8 cellular contexts compared by ENCODE assay signal in the genomic region with DNA sequence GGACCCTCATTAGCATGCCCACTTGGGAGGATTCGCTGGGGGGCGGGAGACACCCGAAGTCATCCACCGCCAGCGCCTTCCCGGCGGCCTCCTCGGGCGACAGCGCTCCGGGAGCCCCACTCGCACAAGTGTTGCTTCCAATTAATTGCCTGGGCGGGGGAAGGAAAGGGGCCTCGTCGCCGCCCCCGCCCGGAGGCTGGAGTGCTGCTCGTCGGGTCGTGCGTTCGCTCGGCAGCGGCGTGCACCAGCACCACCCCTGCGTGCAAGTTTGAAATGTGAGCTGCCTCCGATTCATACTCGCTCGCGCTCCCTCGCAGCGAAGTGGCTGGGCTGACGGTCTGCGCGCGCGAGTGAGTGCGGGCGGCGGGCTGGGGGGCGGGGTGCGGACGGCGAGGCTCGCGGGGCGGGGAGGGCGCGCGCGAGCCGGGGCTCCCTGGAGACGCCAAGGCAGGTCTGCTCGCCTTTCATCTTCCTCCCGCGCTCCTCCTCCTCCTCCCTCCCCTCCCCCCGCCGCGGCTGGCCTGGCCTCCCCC.
DNase-seq lines count a peak whose midpoint lies in the region; ATAC-seq and TF ChIP-seq lines count a peak whose summit lies in the region.

No MANE protein-coding gene starts in this region.

- TF ChIP-seq CTCF in fibroblast of mammary gland (conservative IDR thresholded peaks at IDR 0.05; ENCODE audit: control insufficient read depth, insufficient read depth, low read depth, low read length) (no peak), testis (IDR thresholded peaks at IDR 0.05) (no peak)

- no peaks in the 10 kb centered on the region for H3K9me3 ChIP-seq in testis

- no peaks in the 10 kb centered on the region for H3K27me3 Mint-ChIP-seq in activated T-cell treated with anti-CD3 and anti-CD28 coated beads, Interleukin-2, amount 50 U/mL, for 72 hours (ENCODE audit: low read depth)
- H3K27me3 Mint-ChIP-seq in natural killer cell treated with Interleukin-12 subunit alpha and Interleukin-12 subunit beta and Interleukin-15 and Interleukin-18, amount 100 ng/mL, for 72 hours = no peaks in the 10 kb centered on the region

- intact Hi-C loops in testis (cut with DNase I; ENCODE audit: low total_unique reads) = no loop called here

- peak; percentile 32 for ATAC-seq in HG02870 (IDR thresholded peaks at IDR 0.05; ENCODE audit: unreplicated experiment)
- peak; percentile 58 to 62 for ATAC-seq in activated T-cell treated with anti-CD3 and anti-CD28 coated beads, Interleukin-2, amount 50 U/mL, for 72 hours (replicated peaks in 1 of 2)
- peak; percentile 62 to 74 for ATAC-seq in natural killer cell treated with Interleukin-12 subunit alpha and Interleukin-12 subunit beta and Interleukin-15 and Interleukin-18, amount 100 ng/mL, for 72 hours

- peaks cover 38% of the 10 kb centered on the region for H3K4me1 ChIP-seq in testis

- H3K27ac Mint-ChIP-seq in activated T-cell treated with anti-CD3 and anti-CD28 coated beads, Interleukin-2, amount 50 U/mL, for 72 hours = no peak overlapping the region
- H3K27ac Mint-ChIP-seq in natural killer cell treated with Interleukin-12 subunit alpha and Interleukin-12 subunit beta and Interleukin-15 and Interleukin-18, amount 100 ng/mL, for 72 hours = no peak overlapping the region

- H3K4me3 ChIP-seq in fibroblast of mammary gland (ENCODE audit: control insufficient read depth, low read depth, low read length) (peak overlapping the region; percentile 49), testis (peak overlapping the region; percentile 21 to 54)

- WGBS in testis, 2 donors = 2% methylated on average over 52 of the region's 60 CpGs; no CpG with 5 or more reads in 1 of the 2 donors

- peaks cover 59% of the 10 kb centered on the region for H3K4me1 Mint-ChIP-seq in activated T-cell treated with anti-CD3 and anti-CD28 coated beads, Interleukin-2, amount 50 U/mL, for 72 hours (ENCODE audit: low read depth)
- peaks cover 52 to 57% of the 10 kb centered on the region in 2 donors for H3K4me1 Mint-ChIP-seq in natural killer cell treated with Interleukin-12 subunit alpha and Interleukin-12 subunit beta and Interleukin-15 and Interleukin-18, amount 100 ng/mL, for 72 hours (ENCODE audit: low read depth in 2 of 2)

- H3K27ac ChIP-seq in testis = peak overlapping the region; percentile 3

- H3K4me3 Mint-ChIP-seq in activated T-cell treated with anti-CD3 and anti-CD28 coated beads, Interleukin-2, amount 50 U/mL, for 72 hours = peak overlapping the region; percentile 82 to 84
- H3K4me3 Mint-ChIP-seq in natural killer cell treated with Interleukin-12 subunit alpha and Interleukin-12 subunit beta and Interleukin-15 and Interleukin-18, amount 100 ng/mL, for 72 hours = peak overlapping the region; percentile 73

- H3K27me3 ChIP-seq in testis = no peaks in the 10 kb centered on the region

- H3K36me3 ChIP-seq in testis (ENCODE audit: low read depth, missing control alignments) = no peaks in the 10 kb centered on the region

- H3K9me3 Mint-ChIP-seq in activated T-cell treated with anti-CD3 and anti-CD28 coated beads, Interleukin-2, amount 50 U/mL, for 72 hours = no peaks in the 10 kb centered on the region
- no peaks in the 10 kb centered on the region for H3K9me3 Mint-ChIP-seq in natural killer cell treated with Interleukin-12 subunit alpha and Interleukin-12 subunit beta and Interleukin-15 and Interleukin-18, amount 100 ng/mL, for 72 hours

- DNase-seq in NCI-H69 (lab: John Stamatoyannopoulos, UW) (peak; percentile 87), fibroblast of mammary gland (ENCODE audit: low read depth) (peak; percentile 72), testis (peak; percentile 65), KBM-7 (no peak)
- DNase-seq in activated T-cell treated with anti-CD3 and anti-CD28 coated beads, Interleukin-2, amount 50 U/mL, for 72 hours = peak; percentile 76 to 80
- DNase-seq in natural killer cell treated with Interleukin-12 subunit alpha and Interleukin-12 subunit beta and Interleukin-15 and Interleukin-18, amount 100 ng/mL, for 72 hours (ENCODE audit: low spot score) = peak; percentile 77

- peaks cover 0 to 3% of the 10 kb centered on the region in 2 donors for H3K36me3 Mint-ChIP-seq in activated T-cell treated with anti-CD3 and anti-CD28 coated beads, Interleukin-2, amount 50 U/mL, for 72 hours (ENCODE audit: insufficient read depth in 2 of 2)
- no peaks in the 10 kb centered on the region for H3K36me3 Mint-ChIP-seq in natural killer cell treated with Interleukin-12 subunit alpha and Interleukin-12 subunit beta and Interleukin-15 and Interleukin-18, amount 100 ng/mL, for 72 hours

- TF ChIP-seq POLR2A in GM15510 (IDR thresholded peaks at IDR 0.05; ENCODE audit: borderline replicate concordance, extremely low read depth, insufficient read length) (peak; percentile 59), testis (IDR thresholded peaks at IDR 0.05) (no peak)

- in situ Hi-C loops in KBM-7 (cut with MboI; ENCODE audit: low pct_unique_long_range_greater_than_20kb, low sequenced_read_pairs) = no loop called here
